8 cellular contexts compared by ENCODE assay signal in genomic region chr13:102394158-102395053, GRCh38. TPM values are rescaled to one million over a fixed set of nuclear protein-coding genes. Genes with fewer than 3 reads are reported as not detected.
A peak's percentile ranks its signal among the peaks of the same experiment; 100 is the strongest.
DNase-seq lines count a peak whose midpoint lies in the region; ATAC-seq, FAIRE-seq and TF ChIP-seq lines count a peak whose summit lies in the region.

No MANE protein-coding gene starts in this region.

- H3K36me3 ChIP-seq in WERI-Rb-1 (no peaks in the 10 kb centered on the region), bronchial epithelial cell (ENCODE audit: control insufficient read depth, insufficient read depth, low read length) (no peaks in the 10 kb centered on the region)

- peak; percentile 96 for ATAC-seq in HG02610 (IDR thresholded peaks at IDR 0.05; ENCODE audit: unreplicated experiment)

- H3K27me3 ChIP-seq in WERI-Rb-1 (ENCODE audit: insufficient read depth, low read depth, severe bottlenecking) = no peaks in the 10 kb centered on the region
- H3K27me3 ChIP-seq in bronchial epithelial cell (ENCODE audit: control insufficient read depth, insufficient read depth, low read length) = peaks cover 3% of the 10 kb centered on the region

- FAIRE-seq in bronchial epithelial cell (lab: Jason Lieb, UNC) = no peak

- TF ChIP-seq POLR2A in GM10847 (IDR thresholded peaks at IDR 0.05; ENCODE audit: extremely low read depth, insufficient read length) = peak; percentile 48

- H3K4me3 ChIP-seq in WERI-Rb-1 (ENCODE audit: low read depth, low read length) (peak overlapping the region; percentile 70), bronchial epithelial cell (ENCODE audit: low read depth, low read length) (peak overlapping the region; percentile 70), skin epidermis (peak overlapping the region; percentile 76 to 89 (median 80))

- no peaks in the 10 kb centered on the region for H3K9me3 ChIP-seq in WERI-Rb-1 (ENCODE audit: severe bottlenecking)

- DNase-seq in NCI-H146 (lab: John Stamatoyannopoulos, UW) (peak; percentile 97), WERI-Rb-1 (peak; percentile 98), bronchial epithelial cell (ENCODE audit: low read depth) (peak; percentile 66), iPS-NIHi7 (ENCODE audit: extremely low spot score) (peak; percentile 87), NCI-H1048 (lab: John Stamatoyannopoulos, UW) (no peak)

- peak overlapping the region; percentile 82 for H3K27ac ChIP-seq in WERI-Rb-1
- peak overlapping the region; percentile 38 to 84 (median 72) for H3K27ac ChIP-seq in skin epidermis

- TF ChIP-seq CTCF in WERI-Rb-1 (IDR thresholded peaks at IDR 0.05; ENCODE audit: low read depth, low read length) (peak; percentile 95), bronchial epithelial cell (IDR thresholded peaks at IDR 0.05; ENCODE audit: insufficient read depth, low read length, severe bottlenecking) (peak; percentile 55)

RNA-seq across cellular contexts. Expression of gene FGF14, which starts 7.4 kb away (rescaled TPM):
- 0.13 TPM in 1 of 2 replicates, not detected in the other for total RNA-seq in bronchial epithelial cell
